ENCODE assay signal across 14 cellular contexts in the genomic region with DNA sequence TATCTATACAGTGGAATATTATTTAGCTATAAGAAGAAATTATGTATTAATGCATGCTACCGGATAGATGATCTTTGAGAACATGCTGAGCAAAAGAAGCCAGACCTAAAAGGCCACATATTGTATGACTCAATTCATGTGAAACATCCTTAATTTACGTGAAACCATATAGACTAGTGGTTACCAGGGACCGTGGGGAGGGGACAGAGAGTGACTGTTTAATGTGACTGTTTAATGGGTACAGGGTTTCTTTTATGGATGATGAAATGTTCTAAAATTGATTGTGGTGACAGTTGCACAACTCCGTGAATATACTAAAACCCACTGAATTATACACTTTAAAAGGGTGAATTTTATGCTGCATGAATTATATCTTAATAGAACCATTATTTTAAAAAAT.
DNase-seq lines count a peak whose midpoint lies in the region; ATAC-seq lines count a peak whose summit lies in the region.
"Had no signal": no experiment of that assay in that cellular context is flagged by ENCODE, and none has a peak within 500 bp of the region (broad histone marks: within the 10 kb centered on the region; RNA-seq: fewer than 3 reads in every experiment).

No MANE protein-coding gene starts in this region.

- peak; percentile 91 for ATAC-seq in stimulated activated naive CD8-positive, alpha-beta T cell treated with anti-CD3 and anti-CD28 coated beads, Interleukin-15, amount 100 ng/mL, for 72 hours
- no peak for ATAC-seq in stimulated activated naive CD8-positive, alpha-beta T cell treated with anti-CD3 and anti-CD28 coated beads, Interleukin-15, Interleukin-2, amounts not matched to agents 100 U/mL and 50 U/mL, for 24 hours
- no peak for ATAC-seq in GM21529 (IDR thresholded peaks at IDR 0.05; ENCODE audit: unreplicated experiment)

- H3K9me3 Mint-ChIP-seq in stimulated activated naive CD8-positive, alpha-beta T cell treated with anti-CD3 and anti-CD28 coated beads, Interleukin-15, amount 100 ng/mL, for 72 hours, result no peaks in the 10 kb centered on the region

- H3K4me3 Mint-ChIP-seq in stimulated activated naive CD8-positive, alpha-beta T cell treated with anti-CD3 and anti-CD28 coated beads, Interleukin-15, amount 100 ng/mL, for 72 hours, result no peak overlapping the region

- H3K4me1 Mint-ChIP-seq in stimulated activated naive CD8-positive, alpha-beta T cell treated with anti-CD3 and anti-CD28 coated beads, Interleukin-15, amount 100 ng/mL, for 72 hours, result peaks cover 12% of the 10 kb centered on the region

- H3K27ac Mint-ChIP-seq in stimulated activated naive CD8-positive, alpha-beta T cell treated with anti-CD3 and anti-CD28 coated beads, Interleukin-15, amount 100 ng/mL, for 72 hours, result peak overlapping the region in 1 of 2 donors; percentile 50

- no peak for DNase-seq in stimulated activated naive CD8-positive, alpha-beta T cell treated with anti-CD3 and anti-CD28 coated beads, Interleukin-15, amount 100 ng/mL, for 72 hours
- no peak for DNase-seq in stimulated activated naive CD8-positive, alpha-beta T cell treated with anti-CD3 and anti-CD28 coated beads, Interleukin-15, Interleukin-2, amounts not matched to agents 100 U/mL and 50 U/mL, for 24 hours
- DNase-seq in NAMALWA (ENCODE audit: low spot score) (peak; percentile 37), OCI-M1 (lab: John Stamatoyannopoulos, UW) (peak; percentile 43), NCI-H1930 (lab: John Stamatoyannopoulos, UW) (no peak)
- DNase-seq in stimulated activated CD8-positive, alpha-beta memory T cell treated with anti-CD3 and anti-CD28 coated beads, Interleukin-4, amount 100 ng/mL, for 48 hours, result no peak
- DNase-seq: COR-L47, DMS153, MG63, NCI-H1436 treated with DMSO at 0.1 percent for 48 hours, NCI-H226, NCI-H526, SJCRH30 had no signal

- H3K27me3 Mint-ChIP-seq in stimulated activated naive CD8-positive, alpha-beta T cell treated with anti-CD3 and anti-CD28 coated beads, Interleukin-15, amount 100 ng/mL, for 72 hours, result no peaks in the 10 kb centered on the region

Comparison
In these comparisons a context has a peak if more than half of its experiments do, and no peak if none do; other contexts are left out.
1. DNase-seq: peak in NAMALWA (single experiment) and OCI-M1 (single experiment); none in stimulated activated naive CD8-positive, alpha-beta T cell treated with anti-CD3 and anti-CD28 coated beads, Interleukin-15, amount 100 ng/mL, for 72 hours (0 of 2), stimulated activated naive CD8-positive, alpha-beta T cell treated with anti-CD3 and anti-CD28 coated beads, Interleukin-15, Interleukin-2, amounts not matched to agents 100 U/mL and 50 U/mL, for 24 hours (single experiment), stimulated activated CD8-positive, alpha-beta memory T cell treated with anti-CD3 and anti-CD28 coated beads, Interleukin-4, amount 100 ng/mL, for 48 hours (single experiment) and NCI-H1930 (0 of 2).